12 cellular contexts compared by ENCODE assay signal in genomic region chr14:100261621-100262020, GRCh38. TPM values are rescaled to one million over a fixed set of nuclear protein-coding genes. Genes with fewer than 3 reads are reported as not detected.
DNase-seq lines count a peak whose midpoint lies in the region; ATAC-seq, FAIRE-seq and TF ChIP-seq lines count a peak whose summit lies in the region.
"Had no signal": no experiment of that assay in that cellular context is flagged by ENCODE, and none has a peak within 500 bp of the region (broad histone marks: within the 10 kb centered on the region; RNA-seq: fewer than 3 reads in every experiment).

No MANE protein-coding gene starts in this region.

- FAIRE-seq in HepG2 (lab: Jason Lieb, UNC): no peak

- H3K36me3 Mint-ChIP-seq in CD4-positive, alpha-beta T cell (ENCODE audit: low read depth): peaks cover 57% of the 10 kb centered on the region
- peaks cover 77% of the 10 kb centered on the region for H3K36me3 Mint-ChIP-seq in nephron progenitor cell (ENCODE audit: low read depth)

- peaks cover 90% of the 10 kb centered on the region for H3K4me1 Mint-ChIP-seq in CD4-positive, alpha-beta T cell (ENCODE audit: low read depth)
- peaks cover 9% of the 10 kb centered on the region for H3K4me1 Mint-ChIP-seq in nephron progenitor cell

- H2AFZ ChIP-seq in HepG2 (ENCODE audit: low read length): no peak overlapping the region

- TF ChIP-seq EP300 in HepG2 (IDR thresholded peaks at IDR 0.05; ENCODE audit: low read depth in 2 of 2, low read length in 2 of 2) (no peak), HepG2 (CRISPR knock-in tag; IDR thresholded peaks at IDR 0.05; ENCODE audit: borderline replicate concordance) (no peak)

- H3K79me2 ChIP-seq in HepG2 (ENCODE audit: insufficient read depth, low read length): peaks cover 92% of the 10 kb centered on the region

- no peaks in the 10 kb centered on the region for H3K27me3 Mint-ChIP-seq in CD4-positive, alpha-beta T cell
- H3K27me3 Mint-ChIP-seq in nephron progenitor cell (ENCODE audit: low read depth, poor library complexity): peaks cover 4% of the 10 kb centered on the region

- in situ Hi-C loops in HepG2 (cut with HindIII; ENCODE audit: extremely low pct_ligation_motif_present, low pct_unique_long_range_greater_than_20kb): no loop called here

- H3K4me3 ChIP-seq in HepG2 (replicated peaks in 1 of 3; ENCODE audit: insufficient read depth in 1 of 3, low read depth in 2 of 3, low read length in 3 of 3): no peak overlapping the region
- H3K4me3 ChIP-seq: right lobe of liver had no signal

- no peak overlapping the region for H3K4me2 ChIP-seq in HepG2 (ENCODE audit: low read depth, low read length)

- CTCF ChIA-PET in CD4-positive, alpha-beta T cell (lab: Charles Lee): interaction anchor here (1.1 kb wide), 1 partner anchor 24 kb away, joined by 4 read pairs; no protein-coding TSS in a partner anchor
- CTCF ChIA-PET in HepG2 (lab: Yijun Ruan, JAX; ENCODE audit: low intra/inter-chr PET ratio, low total read pairs): no interaction called here

- no peaks in the 10 kb centered on the region for H3K27me3 ChIP-seq in CD4-positive, alpha-beta T cell (ENCODE audit: control insufficient read depth, insufficient read depth, low read length)
- H3K27me3 ChIP-seq in HepG2 (ENCODE audit: control insufficient read depth in 1 of 2, insufficient read depth in 2 of 2, low read length in 2 of 2): no peaks in the 10 kb centered on the region
- H3K27me3 ChIP-seq: right lobe of liver had no signal

- H3K9ac ChIP-seq in HepG2 (ENCODE audit: insufficient read depth, low read depth, low read length): no peak overlapping the region

- peak overlapping the region; percentile 52 for H3K27ac Mint-ChIP-seq in CD4-positive, alpha-beta T cell
- peak overlapping the region; percentile 79 for H3K27ac Mint-ChIP-seq in nephron progenitor cell

- peaks cover 8 to 30% of the 10 kb centered on the region in 2 experiments; a peak in 4 of 5 replicates for H3K36me3 ChIP-seq in HepG2 (replicated peaks in 1 of 2; ENCODE audit: control insufficient read depth in 1 of 2, insufficient read depth in 2 of 2, low read length in 2 of 2)

- POLR2A ChIA-PET in CD4-positive, alpha-beta T cell (lab: Charles Lee): interaction anchor here (1.1 to 2.3 kb wide), 2 partner anchors 20 to 23 kb away, joined by 3 to 7 read pairs; no protein-coding TSS in a partner anchor
- POLR2A ChIA-PET in HepG2 (lab: Yijun Ruan, JAX): no interaction called here

- 97% methylated on average over 3 of the region's 3 CpGs for WGBS in HepG2 (ENCODE audit: low lambda C conversion rate)

- H3K9me3 Mint-ChIP-seq in CD4-positive, alpha-beta T cell: no peaks in the 10 kb centered on the region
- peaks cover 13% of the 10 kb centered on the region for H3K9me3 Mint-ChIP-seq in nephron progenitor cell

- H3K4me1 ChIP-seq in HepG2 (ENCODE audit: insufficient read depth, low read length): peaks cover 11% of the 10 kb centered on the region

- peaks cover 74% of the 10 kb centered on the region for H4K20me1 ChIP-seq in HepG2 (ENCODE audit: insufficient read depth, low read length)

- H3K4me3 Mint-ChIP-seq in CD4-positive, alpha-beta T cell: peak overlapping the region; percentile 9
- H3K4me3 Mint-ChIP-seq in nephron progenitor cell: no peak overlapping the region

- H3K27ac ChIP-seq in CD4-positive, alpha-beta T cell (ENCODE audit: low read depth, low read length): no peak overlapping the region
- H3K27ac ChIP-seq in HepG2 (ENCODE audit: extremely low read length, insufficient read depth, low read length): no peak overlapping the region
- H3K27ac ChIP-seq: epithelial cell of prostate, right lobe of liver had no signal

- no peak for DNase-seq in CD4-positive, alpha-beta T cell
- peak; percentile 54 to 57 for DNase-seq in activated T-cell treated with anti-CD3 and anti-CD28 coated beads, Interleukin-2, amount 50 U/mL, for 48 hours
- DNase-seq in nephron progenitor cell (no peak), HepG2 (ENCODE audit: low spot score) (no peak), head of caudate nucleus (no peak)
- DNase-seq: glutamatergic neuron, NCI-H1105, right lobe of liver had no signal

- H3K9me3 ChIP-seq in CD4-positive, alpha-beta T cell (ENCODE audit: control insufficient read depth, low read length): no peaks in the 10 kb centered on the region
- H3K9me3 ChIP-seq in HepG2 (ENCODE audit: low read length): no peaks in the 10 kb centered on the region
- H3K9me3 ChIP-seq: right lobe of liver had no signal

- no peak for TF ChIP-seq CTCF in CD4-positive, alpha-beta T cell (IDR thresholded peaks at IDR 0.05)
- no peak for TF ChIP-seq CTCF in nephron progenitor cell (IDR thresholded peaks at IDR 0.05)
- TF ChIP-seq CTCF in HepG2 (CRISPR knock-in tag; IDR thresholded peaks at IDR 0.05): no peak

- intact Hi-C loops in CD4-positive, alpha-beta T cell (cut with DNase I, micrococcal nuclease): loop anchor here in 1 of 2 experiments (2.0 kb wide), 1 partner anchor 15 kb away; no protein-coding TSS in a partner anchor
- intact Hi-C loops in HepG2 (cut with micrococcal nuclease; ENCODE audit: unreplicated experiment): no loop called here
- intact Hi-C loops in head of caudate nucleus (cut with DNase I): no loop called here

- BruUV-seq in HepG2 (replicated peaks; lab: Mats Ljungman, UMichigan): no TSS peak

- no peak for TF ChIP-seq RAD21 in HepG2 (CRISPR knock-in tag; IDR thresholded peaks at IDR 0.05)

- TF ChIP-seq POLR2A in HepG2 (IDR thresholded peaks at IDR 0.05; ENCODE audit: insufficient read depth in 1 of 2, low read depth in 2 of 2, low read length in 2 of 2): no peak

- ATAC-seq in CD4-positive, alpha-beta T cell (ENCODE audit: poor library complexity): peak; percentile 56
- ATAC-seq in GM21717 (IDR thresholded peaks at IDR 0.05; ENCODE audit: unreplicated experiment) (peak; percentile 67), HepG2 (no peak), GM21619 (IDR thresholded peaks at IDR 0.05; ENCODE audit: unreplicated experiment) (no peak)
- ATAC-seq: Panc1, right lobe of liver had no signal

TF ChIP-seq in HepG2, 621 proteins besides CTCF, POLR2A, EP300 and RAD21 (continues in another document):
- TF ChIP-seq ZFAT (CRISPR knock-in tag; conservative IDR thresholded peaks at IDR 0.05): no peak
- no peak for TF ChIP-seq JARID2 (CRISPR knock-in tag; IDR thresholded peaks at IDR 0.05; ENCODE audit: insufficient replicate concordance)
- TF ChIP-seq ZNF432 (CRISPR knock-in tag; IDR thresholded peaks at IDR 0.05; ENCODE audit: borderline replicate concordance): no peak
- TF ChIP-seq ZNF333 (CRISPR knock-in tag; IDR thresholded peaks at IDR 0.05; ENCODE audit: borderline replicate concordance): no peak

RNA-seq across cellular contexts. Expression of gene YY1, which starts 22.7 kb away (rescaled TPM):
- 10 to 100 TPM; 68.9 to 70.4 TPM for total RNA-seq in CD4-positive, alpha-beta T cell
- 62.8 and 68.1 TPM in 2 replicates for total RNA-seq in HepG2 (2016; rRNA removed; fragmentation: Illumina TruSeq; extraction: Trizol)
- total RNA-seq in HepG2 (2016; cell fraction: cytosol; rRNA removed; fragmentation: Illumina TruSeq; extraction: Trizol; ENCODE audit: low read depth): 18.9 and 19.0 TPM in 2 replicates
- total RNA-seq in HepG2 (2016; cell fraction: insoluble cytoplasmic fraction; rRNA removed; fragmentation: Illumina TruSeq; extraction: Trizol): 58.6 and 68.6 TPM in 2 replicates
- total RNA-seq in HepG2 (2016; cell fraction: membrane; rRNA removed; fragmentation: Illumina TruSeq; extraction: Trizol): 65.4 and 80.0 TPM in 2 replicates
- total RNA-seq in HepG2 (2016; cell fraction: nucleus; rRNA removed; fragmentation: Illumina TruSeq; extraction: Trizol): 38.0 and 40.7 TPM in 2 replicates
- 23.9 and 29.4 TPM in 2 replicates for polyA plus RNA-seq in HepG2 (2011; rRNA removed)
- 13.8 and 18.5 TPM in 2 replicates for polyA plus RNA-seq in HepG2 (2011; cell fraction: cytosol; rRNA removed)
- 23.8 and 24.4 TPM in 2 replicates for polyA plus RNA-seq in HepG2 (2011; cell fraction: nucleus; rRNA removed)
- polyA plus RNA-seq in HepG2 (2012): 43.4 and 54.0 TPM in 2 replicates
- polyA plus RNA-seq in HepG2 (2016; cell fraction: cytosol; fragmentation: Illumina TruSeq; extraction: Trizol; ENCODE audit: low read depth): 29.1 and 32.3 TPM in 2 replicates
- 93.6 and 111 TPM in 2 replicates for polyA plus RNA-seq in HepG2 (2016; cell fraction: insoluble cytoplasmic fraction; fragmentation: Illumina TruSeq; extraction: Trizol; ENCODE audit: low read depth)
- polyA plus RNA-seq in HepG2 (2016; cell fraction: membrane; fragmentation: Illumina TruSeq; extraction: Trizol; ENCODE audit: low read depth): 65.2 and 73.0 TPM in 2 replicates
- 82.8 and 91.4 TPM in 2 replicates for polyA plus RNA-seq in HepG2 (2016; cell fraction: nucleus; fragmentation: Illumina TruSeq; extraction: Trizol; ENCODE audit: insufficient read depth, low read depth)
- polyA minus RNA-seq in HepG2 (2011; rRNA and poly(A)+ RNA removed; ENCODE audit: low replicate concordance): 24.4 and 42.6 TPM in 2 replicates
- 17.8 and 23.1 TPM in 2 replicates for polyA minus RNA-seq in HepG2 (2011; cell fraction: cytosol; rRNA and poly(A)+ RNA removed)
- 36.4 and 41.8 TPM in 2 replicates for polyA minus RNA-seq in HepG2 (2011; cell fraction: nucleus; rRNA and poly(A)+ RNA removed)

RNA-seq across cellular contexts. Expression of gene SLC25A29, which starts 44.6 kb away (rescaled TPM):
- total RNA-seq in CD4-positive, alpha-beta T cell: 1 to 10 TPM; 2.5 TPM
- total RNA-seq in HepG2 (2016; rRNA removed; fragmentation: Illumina TruSeq; extraction: Trizol): 9.6 and 17.2 TPM in 2 replicates
- total RNA-seq in HepG2 (2016; cell fraction: cytosol; rRNA removed; fragmentation: Illumina TruSeq; extraction: Trizol; ENCODE audit: low read depth): 2.4 and 2.6 TPM in 2 replicates
- total RNA-seq in HepG2 (2016; cell fraction: insoluble cytoplasmic fraction; rRNA removed; fragmentation: Illumina TruSeq; extraction: Trizol): 9.5 and 17.7 TPM in 2 replicates
- 6.9 and 7.4 TPM in 2 replicates for total RNA-seq in HepG2 (2016; cell fraction: membrane; rRNA removed; fragmentation: Illumina TruSeq; extraction: Trizol)
- 15.9 and 18.2 TPM in 2 replicates for total RNA-seq in HepG2 (2016; cell fraction: nucleus; rRNA removed; fragmentation: Illumina TruSeq; extraction: Trizol)
- polyA plus RNA-seq in HepG2 (2011; rRNA removed): 12.2 and 16.1 TPM in 2 replicates
- polyA plus RNA-seq in HepG2 (2011; cell fraction: cytosol; rRNA removed): 6.9 and 11.5 TPM in 2 replicates
- polyA plus RNA-seq in HepG2 (2011; cell fraction: nucleus; rRNA removed): 98.4 and 122 TPM in 2 replicates
- 6.9 and 8.5 TPM in 2 replicates for polyA plus RNA-seq in HepG2 (2012)
- polyA plus RNA-seq in HepG2 (2016; cell fraction: cytosol; fragmentation: Illumina TruSeq; extraction: Trizol; ENCODE audit: low read depth): 1.4 and 1.6 TPM in 2 replicates
- polyA plus RNA-seq in HepG2 (2016; cell fraction: insoluble cytoplasmic fraction; fragmentation: Illumina TruSeq; extraction: Trizol; ENCODE audit: low read depth): 8.9 and 9.4 TPM in 2 replicates
- 3.8 and 4.2 TPM in 2 replicates for polyA plus RNA-seq in HepG2 (2016; cell fraction: membrane; fragmentation: Illumina TruSeq; extraction: Trizol; ENCODE audit: low read depth)
- 47.1 and 52.2 TPM in 2 replicates for polyA plus RNA-seq in HepG2 (2016; cell fraction: nucleus; fragmentation: Illumina TruSeq; extraction: Trizol; ENCODE audit: insufficient read depth, low read depth)
- polyA minus RNA-seq in HepG2 (2011; rRNA and poly(A)+ RNA removed; ENCODE audit: low replicate concordance): 9.4 and 18.9 TPM in 2 replicates
- 4.6 and 8.4 TPM in 2 replicates for polyA minus RNA-seq in HepG2 (2011; cell fraction: cytosol; rRNA and poly(A)+ RNA removed)
- 9.1 and 11.2 TPM in 2 replicates for polyA minus RNA-seq in HepG2 (2011; cell fraction: nucleus; rRNA and poly(A)+ RNA removed)

Comparison
In these comparisons a context has a peak if more than half of its experiments do, and no peak if none do; other contexts are left out.
1. ATAC-seq: peak in CD4-positive, alpha-beta T cell (single experiment) and GM21717 (single experiment); none in HepG2 (single experiment) and GM21619 (single experiment).
2. DNase-seq: peak in activated T-cell treated with anti-CD3 and anti-CD28 coated beads, Interleukin-2, amount 50 U/mL, for 48 hours (2 of 2); none in CD4-positive, alpha-beta T cell (0 of 10), nephron progenitor cell (single experiment), HepG2 (single experiment) and head of caudate nucleus (0 of 42).